ENCODE assay signal across 9 cellular contexts in genomic region chr6:43812850-43813584, GRCh38. TPM values are rescaled to one million over a fixed set of nuclear protein-coding genes. Genes with fewer than 3 reads are reported as not detected.
DNase-seq lines count a peak whose midpoint lies in the region; ATAC-seq, FAIRE-seq and TF ChIP-seq lines count a peak whose summit lies in the region.
"Had no signal": no experiment of that assay in that cellular context is flagged by ENCODE, and none has a peak within 500 bp of the region (broad histone marks: within the 10 kb centered on the region; RNA-seq: fewer than 3 reads in every experiment).

No MANE protein-coding gene starts in this region.

- no peaks in the 10 kb centered on the region for H3K36me3 ChIP-seq in small intestine (ENCODE audit: control insufficient read depth in 2 of 2, insufficient read depth in 2 of 2, low read length in 2 of 2)

- WGBS in small intestine, 3 donors, result 30 to 44% (median 32%) methylated on average over 8 of the region's 8 CpGs

- H3K4me3 Mint-ChIP-seq in glutamatergic neuron (ENCODE audit: unreplicated experiment), result no peak overlapping the region

- peaks cover 6 to 21% of the 10 kb centered on the region in 2 donors for H3K4me1 ChIP-seq in small intestine (ENCODE audit: control insufficient read depth in 2 of 2, insufficient read depth in 1 of 2, low read depth in 1 of 2, low read length in 1 of 2)

- H3K27me3 ChIP-seq in small intestine (ENCODE audit: control insufficient read depth in 2 of 2, insufficient read depth in 2 of 2, low read length in 2 of 2), result no peaks in the 10 kb centered on the region

- FAIRE-seq in small intestine (lab: Jason Lieb, UNC), result no peak

- TF ChIP-seq CTCF in glutamatergic neuron (IDR thresholded peaks at IDR 0.05; ENCODE audit: partially characterized antibody, unreplicated experiment), result no peak

- peak; percentile 84 for DNase-seq in NK-92 treated with Interleukin-12 subunit alpha and Interleukin-12 subunit beta, amount 100 ng/mL, for 24 hours (lab: John Stamatoyannopoulos, UW)
- DNase-seq in NK-92 (lab: John Stamatoyannopoulos, UW; ENCODE audit: unreplicated experiment), result no peak
- peak; percentile 32 for DNase-seq in NCI-H82 treated with DMSO at 0.1 percent for 48 hours (lab: John Stamatoyannopoulos, UW; ENCODE audit: unreplicated experiment)
- DNase-seq in glutamatergic neuron, result no peak
- DNase-seq in small intestine, result peak; percentile 98
- no peak for DNase-seq in COLO829 (ENCODE audit: low spot score)
- no peak for DNase-seq in NCI-H345 treated with DMSO at 0.1 percent for 48 hours (lab: John Stamatoyannopoulos, UW; ENCODE audit: unreplicated experiment)
- DNase-seq: activated CD4-positive, CD25-positive, alpha-beta regulatory T cell had no signal

- peaks cover 1% of the 10 kb centered on the region for H3K9me3 Mint-ChIP-seq in glutamatergic neuron (ENCODE audit: unreplicated experiment)

- H3K27ac Mint-ChIP-seq in glutamatergic neuron (ENCODE audit: unreplicated experiment), result peak overlapping the region; percentile 4

- H3K4me3 ChIP-seq in small intestine (ENCODE audit: low read depth in 1 of 2, low read length in 2 of 2), result no peak overlapping the region

- H3K9me3 ChIP-seq in small intestine (ENCODE audit: control insufficient read depth, low read depth), result no peaks in the 10 kb centered on the region

- peaks cover 15% of the 10 kb centered on the region for H3K4me1 Mint-ChIP-seq in glutamatergic neuron (ENCODE audit: low read depth, unreplicated experiment)

- peaks cover 6% of the 10 kb centered on the region for H3K27me3 Mint-ChIP-seq in glutamatergic neuron (ENCODE audit: unreplicated experiment)

- H3K27ac ChIP-seq in small intestine (ENCODE audit: low read depth in 1 of 2, low read length in 1 of 2), result peak overlapping the region; percentile 90 to 97

- peaks cover 4% of the 10 kb centered on the region for H3K36me3 Mint-ChIP-seq in glutamatergic neuron (ENCODE audit: unreplicated experiment)

- no peak for ATAC-seq in HG02642 (IDR thresholded peaks at IDR 0.05; ENCODE audit: poor library complexity, unreplicated experiment)

RNA-seq across cellular contexts. Expression of gene VEGFA, which starts 43.0 kb away (rescaled TPM):
- total RNA-seq in glutamatergic neuron (ENCODE audit: unreplicated experiment), result 21.6 TPM
- polyA plus RNA-seq in small intestine, result 100 to 1,000 TPM; 100 to 144 (median 107) TPM

Comparison
In these comparisons a context has a peak if more than half of its experiments do, and no peak if none do; other contexts are left out.
1. DNase-seq: peak in NK-92 treated with Interleukin-12 subunit alpha and Interleukin-12 subunit beta, amount 100 ng/mL, for 24 hours (single experiment), NCI-H82 treated with DMSO at 0.1 percent for 48 hours (single experiment) and small intestine (single experiment); none in NK-92 (single experiment), glutamatergic neuron (single experiment), COLO829 (single experiment) and NCI-H345 treated with DMSO at 0.1 percent for 48 hours (single experiment).